In the genomic region with DNA sequence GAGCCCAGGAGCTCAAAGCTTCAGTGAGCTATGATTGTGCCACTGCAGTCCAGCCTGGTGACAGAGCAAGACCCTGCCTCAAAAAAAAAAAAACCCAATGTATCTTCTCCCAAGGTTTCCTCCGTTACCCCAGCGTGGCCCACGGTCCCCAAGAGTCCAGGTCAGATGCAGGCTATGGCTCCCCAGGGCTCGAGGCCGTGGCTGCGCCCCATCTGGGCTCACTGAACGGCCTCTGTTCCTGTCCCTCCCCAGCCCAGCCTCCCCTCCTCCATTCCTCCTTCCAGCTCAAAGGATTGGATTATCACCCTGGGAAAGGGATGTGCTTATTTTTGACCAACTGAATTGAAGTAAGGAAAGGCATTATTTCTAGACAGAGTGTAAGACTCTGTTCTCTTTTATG, we compare ENCODE assay signal across 24 cellular contexts.
"Had no signal": no experiment of that assay in that cellular context is flagged by ENCODE, and none has a peak within 500 bp of the region (broad histone marks: within the 10 kb centered on the region; RNA-seq: fewer than 3 reads in every experiment).

No MANE protein-coding gene starts in this region.

- H3K27ac ChIP-seq: coronary artery, esophagus squamous epithelium, pancreas, stomach, thyroid gland, vagina had no signal

- FAIRE-seq: endothelial cell of umbilical vein, pancreas had no signal

- H3K36me3 Mint-ChIP-seq: mesothelial cell of epicardium; naive thymus-derived CD4-positive, alpha-beta T cell; stimulated activated effector memory CD8-positive, alpha-beta T cell treated with anti-CD3 and anti-CD28 coated beads, Interleukin-12 subunit alpha, Interleukin-12 subunit beta, amount 100 ng/mL, for 72 hours had no signal

- H3K9me3 ChIP-seq: esophagus squamous epithelium, pancreas, stomach, thyroid gland, vagina had no signal

- H3K4me1 ChIP-seq: pancreas, thyroid gland, vagina had no signal

- DNase-seq: central memory CD4-positive, alpha-beta T cell; dermis blood vessel endothelial cell; effector memory CD4-positive, alpha-beta T cell; esophagus squamous epithelium; foreskin melanocyte; head of caudate nucleus; left colon; mesenchymal stem cell; naive thymus-derived CD4-positive, alpha-beta T cell; nephron progenitor cell; occipital lobe; stimulated activated CD4-positive, alpha-beta T cell treated with anti-CD3 and anti-CD28 coated beads, Interleukin-2, amount 100 ng/mL, for 24 hours; stimulated activated CD4-positive, alpha-beta T cell treated with anti-CD3 and anti-CD28 coated beads, Interleukin-4, amount 100 ng/mL, for 24 hours; stimulated activated naive CD4-positive, alpha-beta T cell treated with Interleukin-2 at 50 U/mL for 16 hours; stomach; thyroid gland; trophoblast cell had no signal

- H3K9me3 Mint-ChIP-seq: mesothelial cell of epicardium; naive thymus-derived CD4-positive, alpha-beta T cell; stimulated activated effector memory CD8-positive, alpha-beta T cell treated with anti-CD3 and anti-CD28 coated beads, Interleukin-12 subunit alpha, Interleukin-12 subunit beta, amount 100 ng/mL, for 72 hours had no signal

- H3K27me3 ChIP-seq: esophagus squamous epithelium, pancreas, thyroid gland, vagina had no signal

- H3K27ac Mint-ChIP-seq: mesothelial cell of epicardium; naive thymus-derived CD4-positive, alpha-beta T cell; nephron progenitor cell; stimulated activated effector memory CD8-positive, alpha-beta T cell treated with anti-CD3 and anti-CD28 coated beads, Interleukin-12 subunit alpha, Interleukin-12 subunit beta, amount 100 ng/mL, for 72 hours had no signal

- H3K27me3 Mint-ChIP-seq: naive thymus-derived CD4-positive, alpha-beta T cell had no signal

- H3K4me2 ChIP-seq: smooth muscle cell had no signal

- H3K4me1 Mint-ChIP-seq: mesothelial cell of epicardium had no signal

- H3K36me3 ChIP-seq: esophagus squamous epithelium, pancreas, stomach, thyroid gland, vagina had no signal

- H3K4me3 Mint-ChIP-seq: mesothelial cell of epicardium; naive thymus-derived CD4-positive, alpha-beta T cell; nephron progenitor cell; stimulated activated effector memory CD8-positive, alpha-beta T cell treated with anti-CD3 and anti-CD28 coated beads, Interleukin-12 subunit alpha, Interleukin-12 subunit beta, amount 100 ng/mL, for 72 hours had no signal

- H3K4me3 ChIP-seq: coronary artery, esophagus squamous epithelium, pancreas, smooth muscle cell, stomach, thyroid gland, vagina had no signal
